ENCODE assay signal across 8 cellular contexts in the genomic region with DNA sequence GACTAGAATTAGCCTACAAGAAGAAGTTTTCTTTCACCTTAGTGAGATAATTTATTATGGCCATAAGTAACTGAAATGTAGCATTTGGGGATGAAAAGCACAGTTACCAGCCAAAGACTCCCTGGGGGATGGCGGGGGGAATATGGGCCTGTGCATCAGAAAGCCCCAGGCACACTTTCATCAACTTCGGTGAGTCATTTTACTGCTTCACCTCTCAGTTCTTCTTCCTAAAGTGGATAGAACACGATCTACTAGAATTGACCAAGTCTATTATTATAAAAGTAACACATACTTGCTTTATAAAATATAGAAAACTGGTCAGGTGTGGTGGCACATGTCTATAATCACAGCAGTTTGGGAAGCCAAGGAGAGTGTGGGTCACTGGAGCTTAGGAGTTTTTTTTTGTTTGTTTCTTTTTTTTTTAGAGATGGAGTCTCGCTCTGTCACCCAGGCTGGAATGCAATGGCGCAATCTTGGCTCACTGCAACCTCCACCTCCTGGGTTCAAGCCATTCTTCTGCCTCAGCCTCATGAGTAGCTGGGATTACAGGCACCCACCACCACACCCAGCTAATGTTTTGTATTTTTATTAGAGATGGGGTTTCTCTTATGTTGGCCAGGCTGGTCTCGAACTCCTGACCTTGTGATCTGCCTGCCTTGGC.
DNase-seq lines count a peak whose midpoint lies in the region; ATAC-seq and TF ChIP-seq lines count a peak whose summit lies in the region.

No MANE protein-coding gene starts in this region.

- no peaks in the 10 kb centered on the region for H3K27me3 ChIP-seq in ACC112 (ENCODE audit: insufficient read depth, low read length)
- no peaks in the 10 kb centered on the region for H3K27me3 ChIP-seq in KMS-11 (ENCODE audit: insufficient read depth, low read depth)
- H3K27me3 ChIP-seq in tibial artery: no peaks in the 10 kb centered on the region

- ATAC-seq in GM21447 (IDR thresholded peaks at IDR 0.05; ENCODE audit: unreplicated experiment) (peak; percentile 40), HG03469 (IDR thresholded peaks at IDR 0.05; ENCODE audit: unreplicated experiment) (no peak)

- no peak overlapping the region for H3K9ac ChIP-seq in KMS-11

- H3K4me1 ChIP-seq in ACC112 (ENCODE audit: control insufficient read depth, insufficient read depth, low read length, unreplicated experiment) (peaks cover 76% of the 10 kb centered on the region), KMS-11 (ENCODE audit: low read depth, poor library complexity, severe bottlenecking) (peaks cover 19% of the 10 kb centered on the region), tibial artery (peaks cover 0 to 14% (median 5%) of the 10 kb centered on the region in 4 donors)

- H2AFZ ChIP-seq in ACC112 (ENCODE audit: low read length, unreplicated experiment) (peak overlapping the region; percentile 42), KMS-11 (ENCODE audit: low read depth) (peak overlapping the region; percentile 49; the same call in 1 of the 2 replicates)

- intact Hi-C loops in tibial artery (cut with DNase I; ENCODE audit: low total_unique reads): no loop called here

- peak overlapping the region; percentile 27; the same call in 1 of the 2 replicates for H3K4me3 ChIP-seq in ACC112 (ENCODE audit: low read depth, low read length)
- no peak overlapping the region for H3K4me3 ChIP-seq in KMS-11 (IDR thresholded peaks at IDR 0.05; ENCODE audit: insufficient read depth, low read depth, low read length)
- H3K4me3 ChIP-seq in tibial artery: no peak overlapping the region

- TF ChIP-seq CTCF in KMS-11 (conservative IDR thresholded peaks at IDR 0.05; ENCODE audit: low read depth, low read length): no peak
- no peak for TF ChIP-seq CTCF in tibial artery (IDR thresholded peaks at IDR 0.05)

- H3K9me3 ChIP-seq in tibial artery: no peaks in the 10 kb centered on the region

- peak overlapping the region; percentile 98 for H3K27ac ChIP-seq in ACC112 (ENCODE audit: low read depth, low read length)
- no peak overlapping the region for H3K27ac ChIP-seq in KMS-11
- H3K27ac ChIP-seq in cingulate gyrus (ENCODE audit: low read depth, low read length): peak overlapping the region; percentile 76
- no peak overlapping the region for H3K27ac ChIP-seq in tibial artery

- DNase-seq in NCI-H128 (lab: John Stamatoyannopoulos, UW; ENCODE audit: unreplicated experiment) (no peak), tibial artery (no peak), HUDEP-2 (lab: John Stamatoyannopoulos, UW; ENCODE audit: unreplicated experiment in 76 of 76) (no peak)

- H3K4me2 ChIP-seq in KMS-11: no peak overlapping the region

- no peaks in the 10 kb centered on the region for H3K79me2 ChIP-seq in ACC112 (ENCODE audit: control insufficient read depth, insufficient read depth, low read length, unreplicated experiment)
- no peaks in the 10 kb centered on the region for H3K79me2 ChIP-seq in KMS-11 (ENCODE audit: insufficient read depth, low read depth)

- H4K20me1 ChIP-seq in KMS-11 (ENCODE audit: insufficient read depth): no peaks in the 10 kb centered on the region

- H3K36me3 ChIP-seq in ACC112 (ENCODE audit: insufficient read depth, low read length): no peaks in the 10 kb centered on the region
- no peaks in the 10 kb centered on the region for H3K36me3 ChIP-seq in KMS-11 (ENCODE audit: insufficient read depth)
- H3K36me3 ChIP-seq in tibial artery: no peaks in the 10 kb centered on the region

Comparison
In these comparisons a context has a peak if more than half of its experiments do, and no peak if none do; other contexts are left out.
1. H3K27ac ChIP-seq: peak in ACC112 (single experiment) and cingulate gyrus (single experiment); none in KMS-11 (single experiment) and tibial artery (0 of 2).